22 cellular contexts compared by ENCODE assay signal in genomic region chr5:139806111-139806510, GRCh38. TPM values are rescaled to one million over a fixed set of nuclear protein-coding genes. Genes with fewer than 3 reads are reported as not detected.
"Had no signal": no experiment of that assay in that cellular context is flagged by ENCODE, and none has a peak within 500 bp of the region (broad histone marks: within the 10 kb centered on the region; RNA-seq: fewer than 3 reads in every experiment).

No MANE protein-coding gene starts in this region.

- H3K27ac Mint-ChIP-seq: activated B cell treated with CpG ODN at 0.5 μM for 24 hours; activated CD4-positive, alpha-beta memory T cell treated with anti-CD3 and anti-CD28 coated beads for 36 hours; activated naive CD8-positive, alpha-beta T cell treated with anti-CD3 and anti-CD28 coated beads, Interleukin-2, amount 10 ng/mL, durations not matched to agents 7 days and 5 days; T-helper 2 cell treated with Interferon-gamma antibody and Interleukin-4, amounts not matched to agents 5 μg/mL and 100 μg/mL, for 36 hours had no signal

- DNase-seq: activated B cell treated with CpG ODN at 0.5 μM for 24 hours; activated CD4-positive, alpha-beta memory T cell treated with anti-CD3 and anti-CD28 coated beads for 36 hours; activated CD4-positive, alpha-beta T cell treated with anti-CD3 and anti-CD28 coated beads for 4 hours; activated naive CD4-positive, alpha-beta T cell treated with Interleukin-2 at 50 U/mL for 16 hours; activated naive CD8-positive, alpha-beta T cell treated with anti-CD3 and anti-CD28 coated beads, Interleukin-2, amount 10 ng/mL, durations not matched to agents 7 days and 5 days; activated T-cell treated with anti-CD3 and anti-CD28 coated beads for 4 hours; brain microvascular endothelial cell; effector CD8-positive, alpha-beta T cell; naive B cell; SK-N-SH; stimulated activated CD4-positive, alpha-beta T cell treated with anti-CD3 and anti-CD28 coated beads, Interleukin-12 subunit alpha, Interleukin-12 subunit beta, amount 100 ng/mL, for 4 hours; stimulated activated CD4-positive, alpha-beta T cell treated with anti-CD3 and anti-CD28 coated beads, Interleukin-1b, Interleukin-23, amount 100 ng/mL, for 48 hours; stimulated activated CD8-positive, alpha-beta memory T cell treated with anti-CD3 and anti-CD28 coated beads, Interleukin-4, amount 100 ng/mL, for 48 hours; stimulated activated naive CD4-positive, alpha-beta T cell; uterus had no signal

- H3K36me3 ChIP-seq: brain microvascular endothelial cell, pancreas, tibial nerve, uterus had no signal

- H3K36me3 Mint-ChIP-seq: activated CD4-positive, alpha-beta memory T cell treated with anti-CD3 and anti-CD28 coated beads for 36 hours; activated naive CD8-positive, alpha-beta T cell treated with anti-CD3 and anti-CD28 coated beads, Interleukin-2, amount 10 ng/mL, durations not matched to agents 7 days and 5 days had no signal

- H3K27me3 ChIP-seq: brain microvascular endothelial cell, pancreas, uterus had no signal

- H3K27ac ChIP-seq: brain microvascular endothelial cell, pancreas, tibial nerve, uterus had no signal

- H3K4me3 Mint-ChIP-seq: activated B cell treated with CpG ODN at 0.5 μM for 24 hours; activated CD4-positive, alpha-beta memory T cell treated with anti-CD3 and anti-CD28 coated beads for 36 hours; activated naive CD8-positive, alpha-beta T cell treated with anti-CD3 and anti-CD28 coated beads, Interleukin-2, amount 10 ng/mL, durations not matched to agents 7 days and 5 days; naive B cell; T-helper 2 cell treated with Interferon-gamma antibody and Interleukin-4, amounts not matched to agents 5 μg/mL and 100 μg/mL, for 36 hours had no signal

- H3K9me3 Mint-ChIP-seq: activated B cell treated with CpG ODN at 0.5 μM for 24 hours; activated CD4-positive, alpha-beta memory T cell treated with anti-CD3 and anti-CD28 coated beads for 36 hours; activated naive CD8-positive, alpha-beta T cell treated with anti-CD3 and anti-CD28 coated beads, Interleukin-2, amount 10 ng/mL, durations not matched to agents 7 days and 5 days; naive B cell; T-helper 2 cell treated with Interferon-gamma antibody and Interleukin-4, amounts not matched to agents 5 μg/mL and 100 μg/mL, for 36 hours had no signal

- H3K4me1 Mint-ChIP-seq: activated B cell treated with CpG ODN at 0.5 μM for 24 hours; activated naive CD8-positive, alpha-beta T cell treated with anti-CD3 and anti-CD28 coated beads, Interleukin-2, amount 10 ng/mL, durations not matched to agents 7 days and 5 days; naive B cell had no signal

- H3K9me3 ChIP-seq: mucosa of descending colon, pancreas, SK-N-SH, tibial nerve, uterus had no signal

- H3K4me3 ChIP-seq: lung, mucosa of descending colon, pancreas, tibial nerve, uterus had no signal

- ATAC-seq: esophagus mucosa, left lobe of liver, mucosa of descending colon had no signal

- H3K4me1 ChIP-seq: pancreas, tibial nerve, uterus had no signal

RNA-seq across cellular contexts. Expression of gene PSD2, which starts 10.5 kb away (rescaled TPM):
- total RNA-seq: activated B cell treated with CpG ODN at 0.5 μM for 24 hours; activated CD4-positive, alpha-beta memory T cell treated with anti-CD3 and anti-CD28 coated beads for 36 hours; esophagus mucosa had no signal
